In the genomic region with DNA sequence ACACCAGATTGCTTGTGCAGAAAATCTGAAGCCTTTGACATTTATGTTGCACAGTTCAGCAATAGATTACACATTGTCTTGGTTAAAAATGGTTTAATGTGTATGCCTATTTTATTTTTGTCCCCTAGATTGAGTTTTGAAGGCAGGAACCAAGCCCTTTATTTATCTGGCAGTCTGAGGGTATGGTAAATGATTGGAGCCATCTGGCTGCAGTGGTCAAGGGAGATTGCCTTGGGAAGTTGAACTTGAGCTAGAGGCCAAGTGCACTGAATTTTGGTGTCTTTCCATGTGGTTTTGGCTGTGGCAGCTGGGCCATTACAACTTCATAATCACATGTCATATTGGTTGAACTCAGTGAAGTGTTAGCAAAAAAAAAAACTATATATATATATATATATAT, we compare ENCODE assay signal across 19 cellular contexts. TPM values are rescaled to one million over a fixed set of nuclear protein-coding genes. Genes with fewer than 3 reads are reported as not detected.
A peak's percentile ranks its signal among the peaks of the same experiment; 100 is the strongest.
DNase-seq lines count a peak whose midpoint lies in the region; ATAC-seq and TF ChIP-seq lines count a peak whose summit lies in the region.
"Had no signal": no experiment of that assay in that cellular context is flagged by ENCODE, and none has a peak within 500 bp of the region (broad histone marks: within the 10 kb centered on the region; RNA-seq: fewer than 3 reads in every experiment).

No MANE protein-coding gene starts in this region.

- no peaks in the 10 kb centered on the region for H3K36me3 ChIP-seq in left ventricle myocardium inferior
- no peaks in the 10 kb centered on the region for H3K36me3 ChIP-seq in heart left ventricle

- H3K27me3 ChIP-seq in left ventricle myocardium inferior (ENCODE audit: low read depth) (no peaks in the 10 kb centered on the region), heart left ventricle (no peaks in the 10 kb centered on the region)

- no peaks in the 10 kb centered on the region for H3K9me3 ChIP-seq in left ventricle myocardium inferior (replicated peaks)
- H3K9me3 ChIP-seq in heart left ventricle, result no peaks in the 10 kb centered on the region

- H3K4me3 ChIP-seq in left ventricle myocardium inferior, result no peak overlapping the region
- H3K4me3 ChIP-seq in heart left ventricle, result no peak overlapping the region

- H3K4me1 ChIP-seq in left ventricle myocardium inferior, result peaks cover 69% of the 10 kb centered on the region
- peaks cover 0 to 57% (median 10%) of the 10 kb centered on the region in 12 donors for H3K4me1 ChIP-seq in heart left ventricle

- no peak for DNase-seq in left ventricle myocardium inferior
- DNase-seq in heart left ventricle, result no peak
- DNase-seq in left ventricle myocardium superior, result no peak
- DNase-seq in NAMALWA (ENCODE audit: low spot score), result no peak
- DNase-seq in hippocampal formation (lab: John Stamatoyannopoulos, UW), result no peak
- DNase-seq in AG08396 (ENCODE audit: low spot score), result no peak
- DNase-seq: AML-193, H9, Kasumi-1, NCI-H1105, NCI-H1694, NCI-H2107, NCI-H2227 treated with DMSO at 0.1 percent for 48 hours, NCI-H510A treated with DMSO at 0.1 percent for 48 hours, NCI-H774, SHP77 treated with DMSO at 0.1 percent for 48 hours had no signal

- TF ChIP-seq CTCF in left ventricle myocardium inferior (IDR thresholded peaks at IDR 0.05; ENCODE audit: borderline replicate concordance) (no peak), heart left ventricle (IDR thresholded peaks at IDR 0.05) (no peak)

- intact Hi-C loops in left ventricle myocardium inferior (cut with micrococcal nuclease), result no loop called here
- intact Hi-C loops in heart left ventricle (cut with DNase I), result no loop called here
- intact Hi-C loops in left ventricle myocardium superior (cut with micrococcal nuclease), result no loop called here

- ATAC-seq in heart left ventricle (no peak), SK-N-SH treated with all-trans-retinoic acid at 6 μM for 48 hours (peak; percentile 12; the same call in 2 of the 3 replicates), left ventricle myocardium superior (peak; percentile 66), HG03571 (IDR thresholded peaks at IDR 0.05; ENCODE audit: unreplicated experiment) (no peak)

- no peak for TF ChIP-seq POLR2A in heart left ventricle (IDR thresholded peaks at IDR 0.05)

- H3K27ac ChIP-seq in left ventricle myocardium inferior (replicated peaks) (peak overlapping the region; percentile 12), heart left ventricle (no peak overlapping the region)
- H3K27ac ChIP-seq: C4-2B had no signal

TF ChIP-seq in SK-N-SH treated with all-trans-retinoic acid at 6 μM for 48 hours, 23 proteins besides CTCF, POLR2A, EP300 and RAD21:
- TF ChIP-seq ZNF70 (CRISPR knock-in tag; IDR thresholded peaks at IDR 0.05) (no peak), OSR1 (CRISPR knock-in tag; IDR thresholded peaks at IDR 0.05) (no peak), ZC3H10 (CRISPR knock-in tag; IDR thresholded peaks at IDR 0.05) (no peak), TOX (CRISPR knock-in tag; IDR thresholded peaks at IDR 0.05; ENCODE audit: borderline replicate concordance) (no peak)
- TF ChIP-seq, protein P1, sequence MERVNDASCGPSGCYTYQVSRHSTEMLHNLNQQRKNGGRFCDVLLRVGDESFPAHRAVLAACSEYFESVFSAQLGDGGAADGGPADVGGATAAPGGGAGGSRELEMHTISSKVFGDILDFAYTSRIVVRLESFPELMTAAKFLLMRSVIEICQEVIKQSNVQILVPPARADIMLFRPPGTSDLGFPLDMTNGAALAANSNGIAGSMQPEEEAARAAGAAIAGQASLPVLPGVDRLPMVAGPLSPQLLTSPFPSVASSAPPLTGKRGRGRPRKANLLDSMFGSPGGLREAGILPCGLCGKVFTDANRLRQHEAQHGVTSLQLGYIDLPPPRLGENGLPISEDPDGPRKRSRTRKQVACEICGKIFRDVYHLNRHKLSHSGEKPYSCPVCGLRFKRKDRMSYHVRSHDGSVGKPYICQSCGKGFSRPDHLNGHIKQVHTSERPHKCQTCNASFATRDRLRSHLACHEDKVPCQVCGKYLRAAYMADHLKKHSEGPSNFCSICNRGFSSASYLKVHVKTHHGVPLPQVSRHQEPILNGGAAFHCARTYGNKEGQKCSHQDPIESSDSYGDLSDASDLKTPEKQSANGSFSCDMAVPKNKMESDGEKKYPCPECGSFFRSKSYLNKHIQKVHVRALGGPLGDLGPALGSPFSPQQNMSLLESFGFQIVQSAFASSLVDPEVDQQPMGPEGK (CRISPR knock-in tag; IDR thresholded peaks at IDR 0.05; ENCODE audit: borderline replicate concordance), result no peak
- TF ChIP-seq, protein P2, sequence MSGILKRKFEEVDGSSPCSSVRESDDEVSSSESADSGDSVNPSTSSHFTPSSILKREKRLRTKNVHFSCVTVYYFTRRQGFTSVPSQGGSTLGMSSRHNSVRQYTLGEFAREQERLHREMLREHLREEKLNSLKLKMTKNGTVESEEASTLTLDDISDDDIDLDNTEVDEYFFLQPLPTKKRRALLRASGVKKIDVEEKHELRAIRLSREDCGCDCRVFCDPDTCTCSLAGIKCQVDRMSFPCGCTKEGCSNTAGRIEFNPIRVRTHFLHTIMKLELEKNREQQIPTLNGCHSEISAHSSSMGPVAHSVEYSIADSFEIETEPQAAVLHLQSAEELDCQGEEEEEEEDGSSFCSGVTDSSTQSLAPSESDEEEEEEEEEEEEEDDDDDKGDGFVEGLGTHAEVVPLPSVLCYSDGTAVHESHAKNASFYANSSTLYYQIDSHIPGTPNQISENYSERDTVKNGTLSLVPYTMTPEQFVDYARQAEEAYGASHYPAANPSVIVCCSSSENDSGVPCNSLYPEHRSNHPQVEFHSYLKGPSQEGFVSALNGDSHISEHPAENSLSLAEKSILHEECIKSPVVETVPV (CRISPR knock-in tag; IDR thresholded peaks at IDR 0.05), result no peak

RNA-seq across cellular contexts. Expression of a gene that starts 23.4 kb away (rescaled TPM):
- total RNA-seq in left ventricle myocardium inferior (39.6 TPM), heart left ventricle (10 to 100 TPM; 24.5 to 60.9 (median 52.3) TPM), left ventricle myocardium superior (51.4 TPM)
- polyA plus RNA-seq in heart left ventricle, result 10 to 100 TPM in 1 of 2 donors, 1 to 10 TPM in 1; 8.9 to 41.5 TPM

Comparison
In these comparisons a context has a peak if more than half of its experiments do, and no peak if none do; other contexts are left out.
1. ATAC-seq: peak in SK-N-SH treated with all-trans-retinoic acid at 6 μM for 48 hours (single experiment) and left ventricle myocardium superior (single experiment); none in heart left ventricle (0 of 4) and HG03571 (single experiment).